ENCODE assay signal across 14 cellular contexts in genomic region chr20:39886650-39887190, GRCh38.
DNase-seq lines count a peak whose midpoint lies in the region; ATAC-seq, FAIRE-seq and TF ChIP-seq lines count a peak whose summit lies in the region.
"Had no signal": no experiment of that assay in that cellular context is flagged by ENCODE, and none has a peak within 500 bp of the region (broad histone marks: within the 10 kb centered on the region; RNA-seq: fewer than 3 reads in every experiment).

No MANE protein-coding gene starts in this region.

- FAIRE-seq in GM12891 (lab: Jason Lieb, UNC), result no peak

- H3K18ac ChIP-seq in neuronal stem cell (ENCODE audit: low read length), result no peak overlapping the region

- no peak for DNase-seq in GM12891 (ENCODE audit: insufficient read length, low spot score)
- no peak for DNase-seq in WTC11 (ENCODE audit: low spot score)
- DNase-seq in inferior parietal cortex (ENCODE audit: extremely low spot score), result peak; percentile 13
- no peak for DNase-seq in NCI-H2227 treated with DMSO at 0.1 percent for 48 hours (lab: John Stamatoyannopoulos, UW)
- no peak for DNase-seq in CD8-positive, alpha-beta memory T cell
- no peak for DNase-seq in stimulated activated CD4-positive, alpha-beta T cell treated with anti-CD3 and anti-CD28 coated beads, Interleukin-4, amount 100 ng/mL, for 24 hours
- DNase-seq in neuronal stem cell (ENCODE audit: low spot score), result no peak
- DNase-seq: activated naive CD8-positive, alpha-beta T cell treated with anti-CD3 and anti-CD28 coated beads, Interleukin-2, amount 10 ng/mL, durations not matched to agents 7 days and 5 days; cerebellar nuclear complex; NCI-H1930; stimulated activated CD4-positive, alpha-beta T cell treated with anti-CD3 and anti-CD28 coated beads, Interleukin-4, amount 100 ng/mL, for 4 hours had no signal

- H3K4me2 ChIP-seq in neuronal stem cell (ENCODE audit: insufficient read depth, low read length, poor library complexity, severe bottlenecking), result no peak overlapping the region

- peak overlapping the region; percentile 25 for H3K27ac ChIP-seq in skeletal muscle tissue (ENCODE audit: low read depth, low read length)
- H3K27ac ChIP-seq in CD8-positive, alpha-beta memory T cell (ENCODE audit: low read depth, low read length), result no peak overlapping the region
- H3K27ac ChIP-seq in neuronal stem cell (replicated peaks; ENCODE audit: low read length), result no peak overlapping the region
- H3K27ac ChIP-seq: RWPE1 had no signal

- H3K4me1 Mint-ChIP-seq in WTC11, result peaks cover 24% of the 10 kb centered on the region
- no peaks in the 10 kb centered on the region for H3K4me1 Mint-ChIP-seq in CD8-positive, alpha-beta memory T cell
- H3K4me1 Mint-ChIP-seq: activated naive CD8-positive, alpha-beta T cell treated with anti-CD3 and anti-CD28 coated beads, Interleukin-2, amount 10 ng/mL, durations not matched to agents 7 days and 5 days; stimulated activated effector memory CD8-positive, alpha-beta T cell treated with anti-CD3 and anti-CD28 coated beads, Interleukin-12 subunit alpha, Interleukin-12 subunit beta, amount 100 ng/mL, for 72 hours had no signal

- no peak for ATAC-seq in WTC11
- ATAC-seq: stimulated activated effector memory CD8-positive, alpha-beta T cell treated with anti-CD3 and anti-CD28 coated beads, Interleukin-12 subunit alpha, Interleukin-12 subunit beta, amount 100 ng/mL, for 72 hours had no signal

- no peak overlapping the region for H2AFZ ChIP-seq in neuronal stem cell (ENCODE audit: low read length)

- no peak overlapping the region for H3K4ac ChIP-seq in neuronal stem cell (ENCODE audit: low read length)

- H3K9ac ChIP-seq in skeletal muscle tissue (ENCODE audit: low read depth in 1 of 3, low read length in 3 of 3), result no peak overlapping the region
- H3K9ac ChIP-seq in neuronal stem cell (ENCODE audit: low read depth, low read length, poor library complexity), result no peak overlapping the region

- no peaks in the 10 kb centered on the region for H3K27me3 Mint-ChIP-seq in WTC11 (ENCODE audit: low read depth)
- peaks cover 0 to 3% of the 10 kb centered on the region in 2 donors for H3K27me3 Mint-ChIP-seq in CD8-positive, alpha-beta memory T cell

- H3K14ac ChIP-seq in neuronal stem cell (ENCODE audit: low read length), result no peak overlapping the region

- H3K4me3 ChIP-seq in skeletal muscle tissue (ENCODE audit: low read length in 3 of 3), result no peak overlapping the region
- no peak overlapping the region for H3K4me3 ChIP-seq in CD8-positive, alpha-beta memory T cell (ENCODE audit: low read length)
- no peak overlapping the region for H3K4me3 ChIP-seq in neuronal stem cell (ENCODE audit: low read length in 2 of 2)

- no peaks in the 10 kb centered on the region for H3K79me1 ChIP-seq in neuronal stem cell (ENCODE audit: low read depth, low read length)

- H2BK15ac ChIP-seq in neuronal stem cell (ENCODE audit: low read length), result no peak overlapping the region

- H4K8ac ChIP-seq in neuronal stem cell (ENCODE audit: low read depth, low read length), result no peak overlapping the region

- no peak overlapping the region for H2BK12ac ChIP-seq in neuronal stem cell (ENCODE audit: low read length)

- POLR2A ChIA-PET in WTC11 (lab: Charles Lee), result no interaction called here
- POLR2A ChIA-PET in CD8-positive, alpha-beta memory T cell (lab: Charles Lee), result no interaction called here

- peaks cover 0 to 2% (median 0%) of the 10 kb centered on the region in 3 donors for H3K9me3 ChIP-seq in skeletal muscle tissue (ENCODE audit: control insufficient read depth in 3 of 3, low read length in 3 of 3)
- no peaks in the 10 kb centered on the region for H3K9me3 ChIP-seq in CD8-positive, alpha-beta memory T cell (ENCODE audit: low read length)
- H3K9me3 ChIP-seq in neuronal stem cell (replicated peaks in 1 of 2; ENCODE audit: control insufficient read depth in 2 of 2, insufficient read depth in 1 of 2, low read depth in 1 of 2, low read length in 2 of 2), result no peaks in the 10 kb centered on the region

- no CpG with 5 or more reads among the region's 3 CpGs for WGBS in neuronal stem cell (ENCODE audit: extremely low coverage in 2 of 2, insufficient read length in 2 of 2, insufficient replicate concordance in 1 of 2), 2 donors

- no peak overlapping the region for H2BK5ac ChIP-seq in neuronal stem cell (ENCODE audit: low read length)

- H3K36me3 ChIP-seq in skeletal muscle tissue (ENCODE audit: control insufficient read depth in 3 of 3, insufficient read depth in 3 of 3, low read length in 3 of 3) (no peaks in the 10 kb centered on the region), neuronal stem cell (replicated peaks in 1 of 2; ENCODE audit: control insufficient read depth in 2 of 2, insufficient read depth in 2 of 2, low read length in 2 of 2) (no peaks in the 10 kb centered on the region)
- no peaks in the 10 kb centered on the region for H3K36me3 ChIP-seq in CD8-positive, alpha-beta memory T cell (ENCODE audit: insufficient read depth, low read length)

- peaks cover 13% of the 10 kb centered on the region for H3K9me3 Mint-ChIP-seq in WTC11
- peaks cover 0 to 5% (median 0%) of the 10 kb centered on the region in 5 donors for H3K9me3 Mint-ChIP-seq in CD8-positive, alpha-beta memory T cell
- H3K9me3 Mint-ChIP-seq: activated naive CD8-positive, alpha-beta T cell treated with anti-CD3 and anti-CD28 coated beads, Interleukin-2, amount 10 ng/mL, durations not matched to agents 7 days and 5 days; stimulated activated effector memory CD8-positive, alpha-beta T cell treated with anti-CD3 and anti-CD28 coated beads, Interleukin-12 subunit alpha, Interleukin-12 subunit beta, amount 100 ng/mL, for 72 hours had no signal

- no peak overlapping the region for H3K23ac ChIP-seq in neuronal stem cell (ENCODE audit: low read depth, low read length, poor library complexity)

- H3K4me3 Mint-ChIP-seq in WTC11, result no peak overlapping the region
- H3K4me3 Mint-ChIP-seq in CD8-positive, alpha-beta memory T cell, result no peak overlapping the region
- H3K4me3 Mint-ChIP-seq: activated naive CD8-positive, alpha-beta T cell treated with anti-CD3 and anti-CD28 coated beads, Interleukin-2, amount 10 ng/mL, durations not matched to agents 7 days and 5 days; stimulated activated effector memory CD8-positive, alpha-beta T cell treated with anti-CD3 and anti-CD28 coated beads, Interleukin-12 subunit alpha, Interleukin-12 subunit beta, amount 100 ng/mL, for 72 hours had no signal

- H2BK120ac ChIP-seq in neuronal stem cell (ENCODE audit: low read depth, low read length), result no peak overlapping the region

- TF ChIP-seq POLR2A in GM12891 (IDR thresholded peaks at IDR 0.05; ENCODE audit: low read depth, low read length), result no peak

- no peak overlapping the region for H2AK5ac ChIP-seq in neuronal stem cell (ENCODE audit: low read depth, low read length)

- H3K27me3 ChIP-seq in skeletal muscle tissue (ENCODE audit: control insufficient read depth in 3 of 3, insufficient read depth in 3 of 3, low read length in 3 of 3), result no peaks in the 10 kb centered on the region
- H3K27me3 ChIP-seq in CD8-positive, alpha-beta memory T cell (ENCODE audit: insufficient read depth, low read length, poor library complexity, severe bottlenecking), result no peaks in the 10 kb centered on the region
- H3K27me3 ChIP-seq in neuronal stem cell (ENCODE audit: control insufficient read depth in 3 of 3, insufficient read depth in 3 of 3, low read depth in 1 of 3, low read length in 3 of 3), result no peaks in the 10 kb centered on the region

- H3K27ac Mint-ChIP-seq in WTC11, result peak overlapping the region; percentile 8; the same call in 1 of the 2 replicates
- no peak overlapping the region for H3K27ac Mint-ChIP-seq in CD8-positive, alpha-beta memory T cell
- H3K27ac Mint-ChIP-seq: activated naive CD8-positive, alpha-beta T cell treated with anti-CD3 and anti-CD28 coated beads, Interleukin-2, amount 10 ng/mL, durations not matched to agents 7 days and 5 days; stimulated activated effector memory CD8-positive, alpha-beta T cell treated with anti-CD3 and anti-CD28 coated beads, Interleukin-12 subunit alpha, Interleukin-12 subunit beta, amount 100 ng/mL, for 72 hours had no signal

- TF ChIP-seq CTCF in WTC11 (IDR thresholded peaks at IDR 0.05), result no peak

- H3K4me1 ChIP-seq in skeletal muscle tissue (ENCODE audit: control insufficient read depth in 3 of 3, insufficient read depth in 3 of 3, low read length in 3 of 3) (peaks cover 0 to 4% (median 0%) of the 10 kb centered on the region in 3 donors), neuronal stem cell (ENCODE audit: control insufficient read depth in 2 of 2, insufficient read depth in 1 of 2, low read depth in 1 of 2, low read length in 2 of 2) (peaks cover 0 to 2% of the 10 kb centered on the region in 2 donors)
- H3K4me1 ChIP-seq in CD8-positive, alpha-beta memory T cell (ENCODE audit: insufficient read depth, low read length), result no peaks in the 10 kb centered on the region

- CTCF ChIA-PET in WTC11 (lab: Charles Lee), result interaction anchor here (1.0 to 2.6 kb wide), 2 partner anchors 13 to 57 kb away, joined by 5 to 12 read pairs; no protein-coding TSS in a partner anchor
- CTCF ChIA-PET in CD8-positive, alpha-beta memory T cell (lab: Charles Lee), result no interaction called here

- H4K91ac ChIP-seq in neuronal stem cell (ENCODE audit: low read depth, low read length, poor library complexity), result no peak overlapping the region

- peaks cover 7% of the 10 kb centered on the region for H3K36me3 Mint-ChIP-seq in WTC11
- H3K36me3 Mint-ChIP-seq in CD8-positive, alpha-beta memory T cell, result no peaks in the 10 kb centered on the region
- H3K36me3 Mint-ChIP-seq: activated naive CD8-positive, alpha-beta T cell treated with anti-CD3 and anti-CD28 coated beads, Interleukin-2, amount 10 ng/mL, durations not matched to agents 7 days and 5 days; stimulated activated effector memory CD8-positive, alpha-beta T cell treated with anti-CD3 and anti-CD28 coated beads, Interleukin-12 subunit alpha, Interleukin-12 subunit beta, amount 100 ng/mL, for 72 hours had no signal

TF ChIP-seq in GM12891, 5 proteins besides CTCF, POLR2A, EP300 and RAD21:
- TF ChIP-seq POU2F2 (IDR thresholded peaks at IDR 0.05; ENCODE audit: low read depth, low read length) (no peak), SPI1 (IDR thresholded peaks at IDR 0.05; ENCODE audit: low read depth, low read length) (peak; percentile 86)

TF ChIP-seq in WTC11, 78 proteins besides CTCF, POLR2A, EP300 and RAD21 (continues in another document):
- no peak for TF ChIP-seq CBFB (CRISPR knock-in tag; IDR thresholded peaks at IDR 0.05; ENCODE audit: low read depth)
- TF ChIP-seq, protein P1, sequence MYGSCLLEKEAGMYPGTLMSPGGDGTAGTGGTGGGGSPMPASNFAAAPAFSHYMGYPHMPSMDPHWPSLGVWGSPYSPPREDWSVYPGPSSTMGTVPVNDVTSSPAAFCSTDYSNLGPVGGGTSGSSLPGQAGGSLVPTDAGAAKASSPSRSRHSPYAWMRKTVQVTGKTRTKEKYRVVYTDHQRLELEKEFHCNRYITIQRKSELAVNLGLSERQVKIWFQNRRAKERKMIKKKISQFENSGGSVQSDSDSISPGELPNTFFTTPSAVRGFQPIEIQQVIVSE (CRISPR knock-in tag; IDR thresholded peaks at IDR 0.05; ENCODE audit: borderline replicate concordance), result no peak
- no peak for TF ChIP-seq ATF1 (CRISPR knock-in tag; IDR thresholded peaks at IDR 0.05)
- TF ChIP-seq FOXP1 (CRISPR knock-in tag; IDR thresholded peaks at IDR 0.05; ENCODE audit: borderline replicate concordance), result no peak
- no peak for TF ChIP-seq SMAD4 (CRISPR knock-in tag; IDR thresholded peaks at IDR 0.05)
- no peak for TF ChIP-seq ZNF396 (CRISPR knock-in tag; IDR thresholded peaks at IDR 0.05; ENCODE audit: borderline replicate concordance)
